ENCODE assay signal across 10 cellular contexts in genomic region chr6:19159087-19159486, GRCh38.
"Had no signal": no experiment of that assay in that cellular context is flagged by ENCODE, and none has a peak within 500 bp of the region (broad histone marks: within the 10 kb centered on the region; RNA-seq: fewer than 3 reads in every experiment).

No MANE protein-coding gene starts in this region.

- ATAC-seq: psoas muscle; stimulated activated naive CD8-positive, alpha-beta T cell treated with anti-CD3 and anti-CD28 coated beads, Interleukin-15, amount 100 ng/mL, for 72 hours had no signal

- DNase-seq: activated CD4-positive, alpha-beta T cell treated with anti-CD3 and anti-CD28 coated beads, Interleukin-2, amount 50 U/mL, for 1 hour; activated naive CD4-positive, alpha-beta T cell treated with anti-CD3 and anti-CD28 coated beads, Interleukin-2, amount 50 U/mL, for 16 hours; amygdala; psoas muscle; stimulated activated CD4-positive, alpha-beta T cell treated with anti-CD3 and anti-CD28 coated beads, Interleukin-15, amount 100 ng/mL, for 24 hours; stimulated activated CD4-positive, alpha-beta T cell treated with anti-CD3 and anti-CD28 coated beads, Interleukin-4, amount 100 ng/mL, for 24 hours; stimulated activated naive CD8-positive, alpha-beta T cell treated with anti-CD3 and anti-CD28 coated beads, Interleukin-15, amount 100 ng/mL, for 72 hours had no signal

- H3K4me3 ChIP-seq: esophagus muscularis mucosa, hepatocyte, psoas muscle, thoracic aorta had no signal
